ENCODE assay signal across 11 cellular contexts in genomic region chr9:98809311-98810105, GRCh38. TPM values are rescaled to one million over a fixed set of nuclear protein-coding genes. Genes with fewer than 3 reads are reported as not detected.
DNase-seq lines count a peak whose midpoint lies in the region; ATAC-seq and TF ChIP-seq lines count a peak whose summit lies in the region.
"Had no signal": no experiment of that assay in that cellular context is flagged by ENCODE, and none has a peak within 500 bp of the region (broad histone marks: within the 10 kb centered on the region; RNA-seq: fewer than 3 reads in every experiment).

No MANE protein-coding gene starts in this region.

- no peak for DNase-seq in CD4-positive, alpha-beta memory T cell
- DNase-seq in body of pancreas (peak; percentile 58 to 84 (median 68)), NCI-H2081 (lab: John Stamatoyannopoulos, UW) (no peak), NCI-H1436 treated with DMSO at 0.1 percent for 48 hours (lab: John Stamatoyannopoulos, UW) (no peak), NCI-H2196 treated with DMSO at 0.1 percent for 48 hours (lab: John Stamatoyannopoulos, UW; ENCODE audit: unreplicated experiment) (no peak)
- DNase-seq: NK-92 treated with Interleukin-12 subunit alpha and Interleukin-12 subunit beta, amount 100 ng/mL, for 24 hours; nucleus accumbens; T1000 had no signal

- POLR2A ChIA-PET in CD4-positive, alpha-beta memory T cell (lab: Charles Lee; ENCODE audit: partially characterized antibody), result interaction anchor here (3.4 kb wide), 1 partner anchor 13 kb away, joined by 23 read pairs; the partner anchor contains the start of gene ANKS6

- TF ChIP-seq POLR2A in body of pancreas (IDR thresholded peaks at IDR 0.05), result no peak

- no peak overlapping the region for H3K9ac ChIP-seq in HUES48 (ENCODE audit: low read depth, low read length)
- peak overlapping the region; percentile 77 for H3K9ac ChIP-seq in mucosa of stomach (ENCODE audit: low read length)

- no peaks in the 10 kb centered on the region for H3K27me3 ChIP-seq in CD4-positive, alpha-beta memory T cell (ENCODE audit: insufficient read depth, low read length)
- peaks cover 7% of the 10 kb centered on the region for H3K27me3 ChIP-seq in HUES48 (ENCODE audit: control insufficient read depth, insufficient read depth, low read length)
- no peaks in the 10 kb centered on the region for H3K27me3 ChIP-seq in body of pancreas
- H3K27me3 ChIP-seq in mucosa of stomach (ENCODE audit: control insufficient read depth, insufficient read depth, low read length), result no peaks in the 10 kb centered on the region

- no peak for TF ChIP-seq CTCF in body of pancreas (IDR thresholded peaks at IDR 0.05)

- WGBS in body of pancreas, 2 donors, result 58 to 77% methylated on average over 9 of the region's 9 CpGs

- intact Hi-C loops in CD4-positive, alpha-beta memory T cell (cut with micrococcal nuclease), result loop anchor here (5.0 kb wide), 1 partner anchor 413 kb away; the partner anchor contains the start of genes ALG2 and SEC61B
- intact Hi-C loops in body of pancreas (cut with DNase I), result no loop called here

- CTCF ChIA-PET in CD4-positive, alpha-beta memory T cell (lab: Charles Lee; ENCODE audit: partially characterized antibody), result no interaction called here

- H3K4me3 Mint-ChIP-seq in CD4-positive, alpha-beta memory T cell, result peak overlapping the region; percentile 56 to 91 (median 68)

- peaks cover 16 to 34% (median 25%) of the 10 kb centered on the region in 4 donors for H3K4me1 Mint-ChIP-seq in CD4-positive, alpha-beta memory T cell

- peaks cover 0 to 2% of the 10 kb centered on the region in 2 donors for H3K27me3 Mint-ChIP-seq in CD4-positive, alpha-beta memory T cell

- peak; percentile 72 for ATAC-seq in body of pancreas
- ATAC-seq in GM18861 (IDR thresholded peaks at IDR 0.05; ENCODE audit: unreplicated experiment), result no peak

- H3K9me3 ChIP-seq in CD4-positive, alpha-beta memory T cell (ENCODE audit: control insufficient read depth in 1 of 2, low read length in 2 of 2), result no peaks in the 10 kb centered on the region
- no peaks in the 10 kb centered on the region for H3K9me3 ChIP-seq in HUES48 (ENCODE audit: control insufficient read depth, insufficient read depth, low read length)
- H3K9me3 ChIP-seq in body of pancreas, result no peaks in the 10 kb centered on the region
- H3K9me3 ChIP-seq in mucosa of stomach (ENCODE audit: control insufficient read depth, low read length), result no peaks in the 10 kb centered on the region

- no peak overlapping the region for H3K27ac Mint-ChIP-seq in CD4-positive, alpha-beta memory T cell

- no peaks in the 10 kb centered on the region for H3K36me3 ChIP-seq in CD4-positive, alpha-beta memory T cell (ENCODE audit: insufficient read depth, low read length)
- no peaks in the 10 kb centered on the region for H3K36me3 ChIP-seq in HUES48 (ENCODE audit: control insufficient read depth, insufficient read depth, low read length)
- no peaks in the 10 kb centered on the region for H3K36me3 ChIP-seq in body of pancreas (replicated peaks in 1 of 2; ENCODE audit: insufficient read depth in 1 of 2, low read depth in 2 of 2)
- H3K36me3 ChIP-seq in mucosa of stomach (ENCODE audit: control insufficient read depth, insufficient read depth, low read length), result no peaks in the 10 kb centered on the region

- no peak overlapping the region for H3K27ac ChIP-seq in CD4-positive, alpha-beta memory T cell (ENCODE audit: low read depth, low read length)
- H3K27ac ChIP-seq in HUES48 (ENCODE audit: low read depth, low read length) (peak overlapping the region; percentile 46), body of pancreas (peak overlapping the region in 3 of 4 donors; percentile 6 to 56 (median 38))

- H3K4me3 ChIP-seq in CD4-positive, alpha-beta memory T cell (ENCODE audit: low read length in 2 of 2), result no peak overlapping the region
- H3K4me3 ChIP-seq in HUES48 (ENCODE audit: low read depth, low read length) (peak overlapping the region; percentile 26; the same call in 1 of the 2 replicates), body of pancreas (no peak overlapping the region), mucosa of stomach (ENCODE audit: low read length) (peak overlapping the region; percentile 49)

- peaks cover 2 to 11% of the 10 kb centered on the region in 2 donors for H3K36me3 Mint-ChIP-seq in CD4-positive, alpha-beta memory T cell

- H3K4me1 ChIP-seq in CD4-positive, alpha-beta memory T cell (ENCODE audit: insufficient read depth, low read length), result peaks cover 17% of the 10 kb centered on the region
- H3K4me1 ChIP-seq in HUES48 (ENCODE audit: control insufficient read depth, insufficient read depth, low read length) (peaks cover 24% of the 10 kb centered on the region), body of pancreas (peaks cover 32% of the 10 kb centered on the region), mucosa of stomach (ENCODE audit: control insufficient read depth, insufficient read depth, low read length) (peaks cover 49% of the 10 kb centered on the region)

- peaks cover 0 to 3% (median 0%) of the 10 kb centered on the region in 8 donors for H3K9me3 Mint-ChIP-seq in CD4-positive, alpha-beta memory T cell

RNA-seq across cellular contexts. Expression of gene GALNT12, which starts 2.0 kb away (rescaled TPM):
- total RNA-seq in CD4-positive, alpha-beta memory T cell, result 10 to 100 TPM; 11.1 to 13.8 TPM
- polyA plus RNA-seq in CD4-positive, alpha-beta memory T cell, result 1 to 10 TPM; 3.1 to 6.1 TPM
- total RNA-seq in body of pancreas, result 10 to 100 TPM; 13.0 to 53.1 TPM

RNA-seq across cellular contexts. Expression of gene ANKS6, which starts 13.2 kb away (rescaled TPM):
- total RNA-seq in CD4-positive, alpha-beta memory T cell, result 10 to 100 TPM; 10.1 to 12.2 TPM
- 1 to 10 TPM; 2.5 to 9.2 TPM for polyA plus RNA-seq in CD4-positive, alpha-beta memory T cell
- 10 to 100 TPM; 13.2 to 32.0 TPM for total RNA-seq in body of pancreas

Comparison
In these comparisons a context has a peak if more than half of its experiments do, and no peak if none do; other contexts are left out.
1. DNase-seq: peak in body of pancreas (4 of 4); none in CD4-positive, alpha-beta memory T cell (0 of 5), NCI-H2081 (0 of 2), NCI-H1436 treated with DMSO at 0.1 percent for 48 hours (single experiment) and NCI-H2196 treated with DMSO at 0.1 percent for 48 hours (single experiment).
2. H3K4me3 ChIP-seq: peak in HUES48 (single experiment) and mucosa of stomach (single experiment); none in CD4-positive, alpha-beta memory T cell (0 of 2) and body of pancreas (0 of 2).